19 cellular contexts compared by ENCODE assay signal in the genomic region with DNA sequence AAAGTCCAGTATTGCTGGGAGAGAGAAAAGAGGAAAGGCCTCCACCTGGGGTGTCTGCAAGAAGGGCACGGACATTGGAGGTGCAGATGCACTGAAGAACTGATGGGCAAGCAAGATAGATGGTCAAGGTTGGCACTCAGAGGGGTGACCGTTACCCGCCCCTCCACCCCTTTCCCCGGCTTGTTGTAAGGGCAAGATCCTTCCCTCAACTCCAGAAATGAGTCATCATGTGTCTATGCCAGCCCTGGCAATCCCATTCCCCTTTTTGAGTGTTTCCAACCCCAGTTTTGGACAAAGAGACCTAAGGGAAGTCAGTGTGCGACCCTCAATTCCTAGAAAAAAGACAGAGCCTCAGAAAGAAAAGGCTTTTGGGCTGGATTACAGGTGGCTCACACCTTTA. TPM values are rescaled to one million over a fixed set of nuclear protein-coding genes. Genes with fewer than 3 reads are reported as not detected.
DNase-seq lines count a peak whose midpoint lies in the region; ATAC-seq and TF ChIP-seq lines count a peak whose summit lies in the region.
"Had no signal": no experiment of that assay in that cellular context is flagged by ENCODE, and none has a peak within 500 bp of the region (broad histone marks: within the 10 kb centered on the region; RNA-seq: fewer than 3 reads in every experiment).

No MANE protein-coding gene starts in this region.

- H3K9me2 ChIP-seq in GM23248 (ENCODE audit: insufficient read depth), result 0 out of 2 replicates have a peak, but pooled peaks cover 2% of the 10 kb centered on the region

- POLR2A ChIA-PET in RWPE1 (lab: Yijun Ruan, JAX; ENCODE audit: low non-redundant PET), result no interaction called here

- 88 to 90% methylated on average over 5 of the region's 5 CpGs for WGBS in GM23248 (ENCODE audit: low coverage in 1 of 2, low lambda C conversion rate in 2 of 2, missing lambda C conversion rate in 2 of 2), 2 experiments

- no peaks in the 10 kb centered on the region for H3K27me3 ChIP-seq in GM23248 (replicated peaks; ENCODE audit: insufficient read depth)
- H3K27me3 ChIP-seq in fibroblast of lung (ENCODE audit: control insufficient read depth, insufficient read depth, low read length), result peaks cover 6% of the 10 kb centered on the region
- H3K27me3 ChIP-seq: gastrocnemius medialis had no signal

- H2AFZ ChIP-seq in GM23248 (peak overlapping the region; percentile 50; the same call in 1 of the 2 replicates), fibroblast of lung (ENCODE audit: low read length) (no peak overlapping the region)

- H3K79me2 ChIP-seq in GM23248 (ENCODE audit: insufficient read depth) (no peaks in the 10 kb centered on the region), fibroblast of lung (ENCODE audit: control insufficient read depth, insufficient read depth, low read length) (no peaks in the 10 kb centered on the region)

- H3K9ac ChIP-seq in GM23248 (peak overlapping the region; percentile 61; the same call in 1 of the 2 replicates), fibroblast of lung (ENCODE audit: insufficient read depth, low read length) (no peak overlapping the region)

- H3K4me3 ChIP-seq in GM23248 (no peak overlapping the region), fibroblast of lung (replicated peaks in 1 of 4; ENCODE audit: control extremely low read depth in 1 of 4, insufficient read depth in 1 of 4, low read depth in 3 of 4, low read length in 4 of 4) (no peak overlapping the region), retinal pigment epithelial cell (ENCODE audit: low read length) (no peak overlapping the region)
- H3K4me3 ChIP-seq: gastrocnemius medialis, skin epidermis had no signal

- H3K4me2 ChIP-seq in GM23248 (ENCODE audit: unreplicated experiment), result peak overlapping the region; percentile 67
- no peak overlapping the region for H3K4me2 ChIP-seq in fibroblast of lung (ENCODE audit: extremely low read depth, insufficient read depth, low read length)

- in situ Hi-C loops in GM23248 (cut with MboI), result no loop called here

- H3K4me1 ChIP-seq in GM23248 (ENCODE audit: insufficient read depth), result peaks cover 16% of the 10 kb centered on the region
- peaks cover 5% of the 10 kb centered on the region for H3K4me1 ChIP-seq in fibroblast of lung (ENCODE audit: control insufficient read depth, extremely low read depth, insufficient read depth, low read length)
- H3K4me1 ChIP-seq: gastrocnemius medialis had no signal

- no peaks in the 10 kb centered on the region for H4K20me1 ChIP-seq in GM23248 (ENCODE audit: insufficient read depth)
- H4K20me1 ChIP-seq in fibroblast of lung (ENCODE audit: control insufficient read depth, extremely low read depth, insufficient read depth, low read length), result no peaks in the 10 kb centered on the region

- peaks cover 9% of the 10 kb centered on the region; the same call in 1 of the 2 replicates for H3F3A ChIP-seq in GM23248 (ENCODE audit: insufficient read depth)

- no peak for ATAC-seq in HG03025 (IDR thresholded peaks at IDR 0.05; ENCODE audit: low FRiP score, unreplicated experiment)
- ATAC-seq: activated T-cell treated with anti-CD3 and anti-CD28 coated beads, Interleukin-2, amount 50 U/mL, for 72 hours had no signal

- H3K27ac ChIP-seq in GM23248 (peak overlapping the region; percentile 91), RWPE1 (peak overlapping the region; percentile 86), fibroblast of lung (ENCODE audit: insufficient read depth, low read length) (no peak overlapping the region)
- H3K27ac ChIP-seq: gastrocnemius medialis, HL-60 had no signal

- CTCF ChIA-PET in RWPE1 (lab: Yijun Ruan, JAX), result no interaction called here

- TF ChIP-seq CTCF in RWPE1 (conservative IDR thresholded peaks at IDR 0.05; ENCODE audit: low read depth), result no peak
- no peak for TF ChIP-seq CTCF in fibroblast of lung (conservative IDR thresholded peaks at IDR 0.05 in 1 of 2, IDR thresholded peaks at IDR 0.05 in 1 of 2; ENCODE audit: low read depth in 1 of 2, low read length in 2 of 2)
- no peak for TF ChIP-seq CTCF in retinal pigment epithelial cell (conservative IDR thresholded peaks at IDR 0.05; ENCODE audit: low read depth, low read length)

- H3K9me3 ChIP-seq in GM23248 (ENCODE audit: low read depth), result no peaks in the 10 kb centered on the region
- no peaks in the 10 kb centered on the region for H3K9me3 ChIP-seq in fibroblast of lung (ENCODE audit: control insufficient read depth, insufficient read depth, low read depth, low read length)
- H3K9me3 ChIP-seq: gastrocnemius medialis had no signal

- peak; percentile 22 for DNase-seq in GM23248
- peak; percentile 33 for DNase-seq in RWPE1 (ENCODE audit: low spot score)
- peak; percentile 27 to 49 for DNase-seq in fibroblast of lung (ENCODE audit: low read depth in 2 of 2)
- DNase-seq in retinal pigment epithelial cell (ENCODE audit: low read depth), result peak; percentile 36
- no peak for DNase-seq in activated CD4-positive, alpha-beta T cell treated with anti-CD3 and anti-CD28 coated beads for 4 hours
- no peak for DNase-seq in RPMI8226
- DNase-seq in stimulated activated CD4-positive, alpha-beta T cell treated with anti-CD3 and anti-CD28 coated beads, Interleukin-1b, Interleukin-23, amount 100 ng/mL, for 48 hours, result no peak
- DNase-seq: activated B cell treated with CpG ODN at 0.5 μM for 24 hours; activated naive CD8-positive, alpha-beta T cell treated with anti-CD3 and anti-CD28 coated beads, Interleukin-2, amount 10 ng/mL, durations not matched to agents 7 days and 5 days; activated T-cell treated with anti-CD3 and anti-CD28 coated beads, Interleukin-2, amount 50 U/mL, for 72 hours; NCI-H1048; NCI-H2171; occipital lobe; stimulated activated CD4-positive, alpha-beta T cell treated with anti-CD3 and anti-CD28 coated beads, Interleukin-4, amount 100 ng/mL, for 4 hours; stimulated activated CD8-positive, alpha-beta memory T cell treated with anti-CD3 and anti-CD28 coated beads, Interleukin-4, amount 100 ng/mL, for 48 hours had no signal

- H3K36me3 ChIP-seq in GM23248 (ENCODE audit: low read depth) (no peaks in the 10 kb centered on the region), fibroblast of lung (ENCODE audit: control insufficient read depth, insufficient read depth, low read length) (no peaks in the 10 kb centered on the region)
- H3K36me3 ChIP-seq: gastrocnemius medialis had no signal

RNA-seq across cellular contexts. Expression of a gene that starts 34.9 kb away (rescaled TPM):
- 127 and 131 TPM in 2 replicates for total RNA-seq in GM23248 (2014; rRNA removed; shearing (Covaris generic))
- polyA plus RNA-seq in GM23248 (2016; fragmentation: Nextera tagmentation; extraction: Ambion mirVana), result 222 and 230 TPM in 2 replicates
- total RNA-seq in fibroblast of lung, result 102 and 111 TPM in 2 replicates
- 92.7 and 97.6 TPM in 2 replicates for polyA plus RNA-seq in fibroblast of lung
- 71.6 and 72.2 TPM in 2 replicates for polyA plus RNA-seq in fibroblast of lung (2012)
- polyA minus RNA-seq in fibroblast of lung (ENCODE audit: low replicate concordance), result 0.98 and 4.5 TPM in 2 replicates

RNA-seq across cellular contexts. Expression of a gene that starts 47.4 kb away (rescaled TPM):
- 0.76 and 1.1 TPM in 2 replicates for total RNA-seq in GM23248 (2014; rRNA removed; shearing (Covaris generic))
- 1.5 and 1.8 TPM in 2 replicates for polyA plus RNA-seq in GM23248 (2016; fragmentation: Nextera tagmentation; extraction: Ambion mirVana)
- total RNA-seq in fibroblast of lung, result 0.51 and 1.8 TPM in 2 replicates
- 0.16 and 0.35 TPM in 2 replicates for polyA plus RNA-seq in fibroblast of lung
- 0.40 and 0.86 TPM in 2 replicates for polyA plus RNA-seq in fibroblast of lung (2012)
- 0.12 and 0.44 TPM in 2 replicates for polyA minus RNA-seq in fibroblast of lung (ENCODE audit: low replicate concordance)

RNA-seq across cellular contexts. Expression of a gene that starts 58.4 kb away (rescaled TPM):
- 4.9 and 10.7 TPM in 2 replicates for total RNA-seq in GM23248 (2014; rRNA removed; shearing (Covaris generic))
- polyA plus RNA-seq in GM23248 (2016; fragmentation: Nextera tagmentation; extraction: Ambion mirVana) (5.1 and 6.9 TPM in 2 replicates), fibroblast of lung (5.4 and 7.7 TPM in 2 replicates)
- 5.4 and 7.3 TPM in 2 replicates for total RNA-seq in fibroblast of lung
- 2.8 and 4.3 TPM in 2 replicates for polyA plus RNA-seq in fibroblast of lung (2012)
- polyA minus RNA-seq in fibroblast of lung (ENCODE audit: low replicate concordance), result 9.6 and 14.3 TPM in 2 replicates

Comparison
In these comparisons a context has a peak if more than half of its experiments do, and no peak if none do; other contexts are left out.
1. DNase-seq: peak in GM23248 (single experiment), RWPE1 (single experiment), fibroblast of lung (2 of 2) and retinal pigment epithelial cell (single experiment); none in activated CD4-positive, alpha-beta T cell treated with anti-CD3 and anti-CD28 coated beads for 4 hours (0 of 2), RPMI8226 (single experiment) and stimulated activated CD4-positive, alpha-beta T cell treated with anti-CD3 and anti-CD28 coated beads, Interleukin-1b, Interleukin-23, amount 100 ng/mL, for 48 hours (single experiment).